ENCODE assay signal across 17 cellular contexts in genomic region chr15:56053046-56053400, GRCh38. TPM values are rescaled to one million over a fixed set of nuclear protein-coding genes. Genes with fewer than 3 reads are reported as not detected.
A peak's percentile ranks its signal among the peaks of the same experiment; 100 is the strongest.
DNase-seq lines count a peak whose midpoint lies in the region; ATAC-seq and TF ChIP-seq lines count a peak whose summit lies in the region.
"Had no signal": no experiment of that assay in that cellular context is flagged by ENCODE, and none has a peak within 500 bp of the region (broad histone marks: within the 10 kb centered on the region; RNA-seq: fewer than 3 reads in every experiment).

No MANE protein-coding gene starts in this region.

- no peaks in the 10 kb centered on the region for H3K79me2 ChIP-seq in smooth muscle cell (ENCODE audit: low read depth)

- H3K9ac ChIP-seq in smooth muscle cell (ENCODE audit: low read depth): no peak overlapping the region
- H3K9ac ChIP-seq: BLaER1 had no signal

- no peak overlapping the region for H3K4me3 ChIP-seq in smooth muscle cell
- H3K4me3 ChIP-seq: BLaER1, prostate gland, spleen, thyroid gland had no signal

- H4K20me1 ChIP-seq in smooth muscle cell (ENCODE audit: low read depth): no peaks in the 10 kb centered on the region
- H4K20me1 ChIP-seq: BLaER1 had no signal

- no peaks in the 10 kb centered on the region for H3K27me3 Mint-ChIP-seq in WTC11 (ENCODE audit: low read depth)
- H3K27me3 Mint-ChIP-seq: activated CD8-positive, alpha-beta memory T cell treated with anti-CD3 and anti-CD28 coated beads, Interleukin-2, amount 10 ng/mL, durations not matched to agents 7 days and 5 days had no signal

- no peaks in the 10 kb centered on the region for H3F3A ChIP-seq in smooth muscle cell (ENCODE audit: low read depth)

- CTCF ChIA-PET in WTC11 (lab: Charles Lee): interaction anchor here (0.7 to 1.7 kb wide), 9 partner anchors 8 to 172 kb away, joined by 3 to 13 read pairs (median 4); partner anchors contain the start of gene NEDD4

- no peak for DNase-seq in WTC11 (ENCODE audit: low spot score)
- DNase-seq in smooth muscle cell (lab: John Stamatoyannopoulos, UW; ENCODE audit: unreplicated experiment): no peak
- no peak for DNase-seq in NCI-H128 (lab: John Stamatoyannopoulos, UW; ENCODE audit: unreplicated experiment)
- DNase-seq in activated effector memory CD4-positive, alpha-beta T cell treated with Interleukin-2 at 50 U/mL for 16 hours: no peak
- DNase-seq in middle frontal gyrus (ENCODE audit: extremely low spot score, low spot score): no peak
- DNase-seq: activated CD4-positive, CD25-positive, alpha-beta regulatory T cell treated with anti-CD3 and anti-CD28 coated beads, Interleukin-2, amount 50 U/mL, for 72 hours; activated CD8-positive, alpha-beta memory T cell treated with anti-CD3 and anti-CD28 coated beads, Interleukin-2, amount 10 ng/mL, durations not matched to agents 7 days and 5 days; activated naive CD4-positive, alpha-beta T cell treated with Interleukin-2 at 50 U/mL for 16 hours; aorta; DMS79; spleen had no signal

- H3K27ac ChIP-seq in smooth muscle cell (ENCODE audit: low read depth): peak overlapping the region; percentile 37
- H3K27ac ChIP-seq: BLaER1, prostate gland, spleen, thyroid gland had no signal

- H3K9me3 ChIP-seq in smooth muscle cell (replicated peaks; ENCODE audit: low read depth): no peaks in the 10 kb centered on the region
- H3K9me3 ChIP-seq: BLaER1, prostate gland, spleen, thyroid gland had no signal

- TF ChIP-seq CTCF in WTC11 (IDR thresholded peaks at IDR 0.05) (no peak), smooth muscle cell (IDR thresholded peaks at IDR 0.05; ENCODE audit: borderline replicate concordance, insufficient read depth, poor library complexity, severe bottlenecking) (no peak)

- no peaks in the 10 kb centered on the region for H3K27me3 ChIP-seq in smooth muscle cell (ENCODE audit: low read depth)
- H3K27me3 ChIP-seq: BLaER1, spleen, thyroid gland had no signal

- no peaks in the 10 kb centered on the region for H3K4me1 ChIP-seq in smooth muscle cell (ENCODE audit: low read depth)
- H3K4me1 ChIP-seq: BLaER1, prostate gland, spleen, thyroid gland had no signal

- no peak overlapping the region for H3K4me3 Mint-ChIP-seq in WTC11
- H3K4me3 Mint-ChIP-seq: activated CD8-positive, alpha-beta memory T cell treated with anti-CD3 and anti-CD28 coated beads, Interleukin-2, amount 10 ng/mL, durations not matched to agents 7 days and 5 days; T-helper 2 cell treated with Interferon-gamma antibody and Interleukin-4, amounts not matched to agents 5 μg/mL and 100 μg/mL, for 36 hours had no signal

- no peaks in the 10 kb centered on the region for H3K9me3 Mint-ChIP-seq in WTC11
- H3K9me3 Mint-ChIP-seq: T-helper 2 cell treated with Interferon-gamma antibody and Interleukin-4, amounts not matched to agents 5 μg/mL and 100 μg/mL, for 36 hours had no signal

- no peak overlapping the region for H3K27ac Mint-ChIP-seq in WTC11
- H3K27ac Mint-ChIP-seq: activated CD8-positive, alpha-beta memory T cell treated with anti-CD3 and anti-CD28 coated beads, Interleukin-2, amount 10 ng/mL, durations not matched to agents 7 days and 5 days; T-helper 2 cell treated with Interferon-gamma antibody and Interleukin-4, amounts not matched to agents 5 μg/mL and 100 μg/mL, for 36 hours had no signal

- no peaks in the 10 kb centered on the region for H3K4me1 Mint-ChIP-seq in WTC11

- POLR2A ChIA-PET in WTC11 (lab: Charles Lee): no interaction called here

- ATAC-seq in GM18517 (IDR thresholded peaks at IDR 0.05; ENCODE audit: unreplicated experiment) (peak; percentile 13), HG03432 (IDR thresholded peaks at IDR 0.05; ENCODE audit: unreplicated experiment) (peak; percentile 8), WTC11 (peak; percentile 44)

- no peaks in the 10 kb centered on the region for H3K36me3 ChIP-seq in smooth muscle cell (ENCODE audit: low read depth)
- H3K36me3 ChIP-seq: BLaER1, prostate gland, spleen, thyroid gland had no signal

- H3K4me2 ChIP-seq in smooth muscle cell: no peak overlapping the region
- H3K4me2 ChIP-seq: BLaER1 had no signal

- H2AFZ ChIP-seq in smooth muscle cell (ENCODE audit: low read depth): peak overlapping the region; percentile 12

- H3K36me3 Mint-ChIP-seq in WTC11: no peaks in the 10 kb centered on the region
- H3K36me3 Mint-ChIP-seq: activated CD8-positive, alpha-beta memory T cell treated with anti-CD3 and anti-CD28 coated beads, Interleukin-2, amount 10 ng/mL, durations not matched to agents 7 days and 5 days had no signal

TF ChIP-seq in WTC11, 78 proteins besides CTCF, POLR2A, EP300 and RAD21 (continues in another document):
- TF ChIP-seq ELF4 (CRISPR knock-in tag; IDR thresholded peaks at IDR 0.05; ENCODE audit: low read depth) (no peak), GRHL2 (CRISPR knock-in tag; IDR thresholded peaks at IDR 0.05; ENCODE audit: insufficient replicate concordance, severe bottlenecking) (no peak), AFF4 (CRISPR knock-in tag; IDR thresholded peaks at IDR 0.05; ENCODE audit: borderline replicate concordance) (no peak), PRRX2 (CRISPR knock-in tag; IDR thresholded peaks at IDR 0.05) (no peak), MAX (CRISPR knock-in tag; IDR thresholded peaks at IDR 0.05) (no peak), FOXK1 (CRISPR knock-in tag; IDR thresholded peaks at IDR 0.05) (no peak), TP53 (CRISPR knock-in tag; IDR thresholded peaks at IDR 0.05) (no peak), FOXJ3 (CRISPR knock-in tag; IDR thresholded peaks at IDR 0.05; ENCODE audit: borderline replicate concordance) (no peak), ZNF219 (CRISPR knock-in tag; IDR thresholded peaks at IDR 0.05; ENCODE audit: borderline replicate concordance) (no peak), SMAD3 (CRISPR knock-in tag; IDR thresholded peaks at IDR 0.05; ENCODE audit: borderline replicate concordance) (no peak), ZNF232 (CRISPR knock-in tag; IDR thresholded peaks at IDR 0.05) (no peak), ZNF263 (CRISPR knock-in tag; IDR thresholded peaks at IDR 0.05; ENCODE audit: low read depth) (no peak), KAT7 (CRISPR knock-in tag; IDR thresholded peaks at IDR 0.05; ENCODE audit: borderline replicate concordance) (no peak), HMGA2 (CRISPR knock-in tag; IDR thresholded peaks at IDR 0.05) (no peak)
- TF ChIP-seq, protein P1, sequence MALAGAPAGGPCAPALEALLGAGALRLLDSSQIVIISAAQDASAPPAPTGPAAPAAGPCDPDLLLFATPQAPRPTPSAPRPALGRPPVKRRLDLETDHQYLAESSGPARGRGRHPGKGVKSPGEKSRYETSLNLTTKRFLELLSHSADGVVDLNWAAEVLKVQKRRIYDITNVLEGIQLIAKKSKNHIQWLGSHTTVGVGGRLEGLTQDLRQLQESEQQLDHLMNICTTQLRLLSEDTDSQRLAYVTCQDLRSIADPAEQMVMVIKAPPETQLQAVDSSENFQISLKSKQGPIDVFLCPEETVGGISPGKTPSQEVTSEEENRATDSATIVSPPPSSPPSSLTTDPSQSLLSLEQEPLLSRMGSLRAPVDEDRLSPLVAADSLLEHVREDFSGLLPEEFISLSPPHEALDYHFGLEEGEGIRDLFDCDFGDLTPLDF (CRISPR knock-in tag; IDR thresholded peaks at IDR 0.05): no peak
- TF ChIP-seq, protein P2, sequence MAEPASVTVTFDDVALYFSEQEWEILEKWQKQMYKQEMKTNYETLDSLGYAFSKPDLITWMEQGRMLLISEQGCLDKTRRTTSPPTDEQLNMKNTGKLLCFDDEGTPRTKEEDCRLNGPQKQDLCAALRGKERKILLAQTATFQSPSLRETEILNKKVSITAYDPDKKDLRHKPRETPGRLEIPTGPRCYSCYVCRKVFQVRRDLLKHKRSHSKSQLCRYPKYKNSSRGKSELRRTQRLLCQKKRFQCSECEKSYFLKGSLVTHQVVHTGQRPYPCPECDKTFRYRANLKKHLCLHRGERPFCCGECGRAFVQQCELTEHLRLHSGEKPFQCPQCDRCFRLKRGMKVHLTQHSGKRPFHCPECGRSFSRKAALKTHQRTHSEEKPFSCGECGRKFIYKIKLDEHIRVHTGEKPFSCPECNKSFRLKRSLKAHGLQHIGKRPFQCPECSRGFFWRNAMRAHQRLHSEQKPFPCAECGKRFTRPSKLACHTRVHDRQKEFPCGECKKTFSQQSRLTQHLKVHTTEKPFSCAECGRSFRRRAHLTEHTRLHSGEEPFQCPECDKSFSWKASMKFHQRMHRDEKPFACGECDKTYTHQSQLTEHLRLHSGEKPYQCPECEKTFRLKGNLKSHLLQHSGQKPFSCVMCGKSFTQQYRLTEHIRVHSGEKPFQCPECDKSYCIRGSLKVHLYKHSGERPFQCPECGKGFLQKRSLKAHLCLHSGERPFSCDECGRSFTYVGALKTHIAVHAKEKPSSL (CRISPR knock-in tag; conservative IDR thresholded peaks at IDR 0.05): no peak

RNA-seq across cellular contexts. Expression of gene NEDD4, which starts 59.6 kb away (rescaled TPM):
- total RNA-seq in WTC11 (2021) (2.7 to 4.5 TPM (median 3.8 TPM) in 3 replicates), smooth muscle cell (34.5 and 39.4 TPM in 2 replicates)
- polyA plus RNA-seq in smooth muscle cell: 6.6 and 7.3 TPM in 2 replicates
